In the genomic region with DNA sequence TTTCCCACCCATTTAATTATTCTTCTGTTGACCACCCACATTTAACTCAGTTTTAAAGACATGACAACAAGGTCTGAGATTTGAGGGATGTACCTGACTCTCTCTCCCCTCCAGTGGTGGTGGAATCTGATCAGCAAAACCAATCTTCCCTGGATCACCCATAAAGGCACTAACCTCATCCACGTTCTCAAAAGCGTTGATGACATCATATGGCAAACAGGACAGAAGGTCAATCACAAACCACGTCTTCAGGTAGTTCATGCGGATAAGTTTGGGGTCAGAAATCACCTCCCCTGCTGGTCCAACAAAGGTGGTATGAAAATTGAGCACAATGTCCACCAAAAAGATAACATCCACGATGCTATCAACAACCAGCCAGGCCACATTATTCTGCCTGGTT, we compare ENCODE assay signal across 8 cellular contexts.
"Had no signal": no experiment of that assay in that cellular context is flagged by ENCODE, and none has a peak within 500 bp of the region (broad histone marks: within the 10 kb centered on the region; RNA-seq: fewer than 3 reads in every experiment).

No MANE protein-coding gene starts in this region.

- FAIRE-seq: G401.6, GM12878, GM12891, GM12892, GM18507, GM19239 had no signal

- H3K4me3 ChIP-seq: GM12878 had no signal

- DNase-seq: GDM1, GF-D8 had no signal

- ATAC-seq: GM12878 had no signal
